Comparison of ENCODE assay signal across 8 cellular contexts in the genomic region with DNA sequence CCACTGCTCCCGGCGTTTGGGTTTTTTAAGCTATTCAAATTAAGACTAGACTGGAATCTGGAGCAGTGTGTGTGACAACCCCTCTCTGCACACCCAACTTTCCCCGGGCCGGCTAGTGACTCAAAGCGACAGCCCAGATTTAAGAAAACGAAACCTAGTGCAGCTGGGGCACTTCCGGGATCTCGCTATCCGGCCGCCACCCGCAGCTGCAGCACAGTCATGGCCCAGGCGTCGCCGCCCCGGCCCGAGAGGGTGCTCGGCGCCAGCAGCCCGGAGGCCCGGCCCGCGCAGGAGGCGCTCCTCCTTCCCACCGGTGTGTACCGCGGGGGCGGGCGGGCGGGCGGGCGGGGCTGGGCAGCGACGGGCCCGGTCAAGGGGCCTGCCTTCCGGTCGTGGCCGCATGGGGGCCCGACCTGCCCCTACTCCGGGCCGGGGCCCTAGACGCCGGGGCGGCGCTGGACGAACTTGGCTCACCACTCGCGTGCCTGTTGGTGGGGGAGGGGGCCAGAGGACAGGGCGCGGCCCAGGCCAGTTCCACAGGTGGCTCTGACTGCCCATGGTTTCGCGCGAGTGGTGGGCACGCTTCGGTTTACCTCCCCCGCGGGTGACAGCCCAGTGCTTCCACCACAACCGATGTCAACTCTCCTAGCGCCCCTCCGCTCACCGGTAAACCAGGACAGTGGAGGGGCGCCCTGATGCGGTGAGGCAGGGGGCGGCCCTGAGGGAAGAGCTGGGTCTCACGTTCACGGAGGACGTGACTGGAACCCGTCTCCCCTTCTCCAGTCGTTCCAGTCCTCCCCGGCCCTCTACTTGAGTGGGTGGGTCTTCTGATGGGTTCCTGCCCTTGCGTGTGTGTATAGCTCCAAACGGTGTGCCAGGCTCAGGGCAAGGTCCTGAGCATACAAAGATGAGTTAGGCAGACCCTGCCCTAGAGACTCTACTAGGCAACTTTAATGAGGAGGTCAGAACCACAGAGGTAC. TPM values are rescaled to one million over a fixed set of nuclear protein-coding genes. Genes with fewer than 3 reads are reported as not detected.
DNase-seq lines count a peak whose midpoint lies in the region; ATAC-seq and TF ChIP-seq lines count a peak whose summit lies in the region.

A gene (plus strand): TSS at position 171 of the 980 bp plus-strand sequence. CDS start 49 bp downstream, at position 220.

- H3K27me3 ChIP-seq in CD4-positive, alpha-beta memory T cell (ENCODE audit: insufficient read depth, low read length): no peaks in the 10 kb centered on the region
- H3K27me3 ChIP-seq in SU-DHL-6 (ENCODE audit: low read length) (no peaks in the 10 kb centered on the region), parathyroid adenoma (ENCODE audit: control insufficient read depth, insufficient read depth, low read length) (no peaks in the 10 kb centered on the region), thyroid gland (no peaks in the 10 kb centered on the region)

- peak within 1 kb of the TSS; percentile 98 to 99 (median 98) for H3K4me3 Mint-ChIP-seq in CD4-positive, alpha-beta memory T cell
- H3K4me3 Mint-ChIP-seq in activated naive CD8-positive, alpha-beta T cell treated with anti-CD3 and anti-CD28 coated beads, Interleukin-2, amount 10 ng/mL, durations not matched to agents 7 days and 5 days: peak within 1 kb of the TSS; percentile 98

- WGBS in thyroid gland, 2 donors: 5 to 11% methylated on average over 13 to 22 of the region's 71 CpGs

- H3K79me2 ChIP-seq in SU-DHL-6 (ENCODE audit: insufficient read depth, low read length) (no peaks in the 10 kb centered on the region), parathyroid adenoma (no peaks in the 10 kb centered on the region)

- H3K4me1 ChIP-seq in CD4-positive, alpha-beta memory T cell (ENCODE audit: insufficient read depth, low read length): peaks cover 54% of the 10 kb centered on the region
- no peaks in the 10 kb centered on the region for H3K4me1 ChIP-seq in parathyroid adenoma
- H3K4me1 ChIP-seq in thyroid gland: peaks cover 13 to 25% of the 10 kb centered on the region in 2 donors

- no peaks in the 10 kb centered on the region for H3K9me3 ChIP-seq in CD4-positive, alpha-beta memory T cell (ENCODE audit: control insufficient read depth in 1 of 2, low read length in 2 of 2)
- H3K9me3 ChIP-seq in SU-DHL-6 (ENCODE audit: insufficient read depth, low read length): no peaks in the 10 kb centered on the region
- H3K9me3 ChIP-seq in parathyroid adenoma (ENCODE audit: control insufficient read depth, low read length): no peaks in the 10 kb centered on the region
- H3K9me3 ChIP-seq in thyroid gland: no peaks in the 10 kb centered on the region

- TF ChIP-seq CTCF in SU-DHL-6 (IDR thresholded peaks at IDR 0.05; ENCODE audit: insufficient read depth, low read length, poor library complexity, severe bottlenecking) (no peak), parathyroid adenoma (IDR thresholded peaks at IDR 0.05) (no peak), thyroid gland (IDR thresholded peaks at IDR 0.05) (peak in 3 of 6 experiments; percentile 19 to 36 (median 30))

- no peaks in the 10 kb centered on the region for H4K20me1 ChIP-seq in SU-DHL-6 (ENCODE audit: low read depth, low read length)

- TF ChIP-seq POLR2A in thyroid gland (IDR thresholded peaks at IDR 0.05): peak; percentile 60 to 72

- CTCF ChIA-PET in CD4-positive, alpha-beta memory T cell (lab: Charles Lee; ENCODE audit: partially characterized antibody): interaction anchor here (0.8 to 2.4 kb wide), 5 partner anchors 10 to 196 kb away, joined by 3 to 22 read pairs (median 5); a partner anchor contains a TSS

- H3K36me3 Mint-ChIP-seq in CD4-positive, alpha-beta memory T cell: peaks cover 13 to 44% of the 10 kb centered on the region in 2 donors
- peaks cover 50% of the 10 kb centered on the region for H3K36me3 Mint-ChIP-seq in activated naive CD8-positive, alpha-beta T cell treated with anti-CD3 and anti-CD28 coated beads, Interleukin-2, amount 10 ng/mL, durations not matched to agents 7 days and 5 days

- peak; percentile 85 to 93 (median 87) for DNase-seq in CD4-positive, alpha-beta memory T cell
- DNase-seq in activated naive CD8-positive, alpha-beta T cell treated with anti-CD3 and anti-CD28 coated beads, Interleukin-2, amount 10 ng/mL, durations not matched to agents 7 days and 5 days: peak; percentile 86
- peak; percentile 43 to 86 (median 70) for DNase-seq in head of caudate nucleus
- DNase-seq in thyroid gland: peak; percentile 95 to 97

- H3F3A ChIP-seq in SU-DHL-6 (ENCODE audit: insufficient read depth): peaks cover 52% of the 10 kb centered on the region

- H3K27ac ChIP-seq in CD4-positive, alpha-beta memory T cell (ENCODE audit: low read depth, low read length): peak within 1 kb of the TSS; percentile 94
- peak within 1 kb of the TSS; percentile 94 for H3K27ac ChIP-seq in SU-DHL-6 (ENCODE audit: low read depth, low read length)
- H3K27ac ChIP-seq in parathyroid adenoma: peak within 1 kb of the TSS; percentile 89
- peak within 1 kb of the TSS; percentile 98 to 99 (median 98) for H3K27ac ChIP-seq in thyroid gland

- H3K36me3 ChIP-seq in CD4-positive, alpha-beta memory T cell (ENCODE audit: insufficient read depth, low read length): peaks cover 7% of the 10 kb centered on the region
- H3K36me3 ChIP-seq in SU-DHL-6 (ENCODE audit: low read length): no peaks in the 10 kb centered on the region
- no peaks in the 10 kb centered on the region for H3K36me3 ChIP-seq in parathyroid adenoma (ENCODE audit: control insufficient read depth, insufficient read depth, low read length)
- H3K36me3 ChIP-seq in thyroid gland: no peaks in the 10 kb centered on the region

- ATAC-seq in GM19438 (IDR thresholded peaks at IDR 0.05; ENCODE audit: low read depth, unreplicated experiment): peak; percentile 75
- peak; percentile 64 for ATAC-seq in HG03558 (IDR thresholded peaks at IDR 0.05; ENCODE audit: extremely low read depth, unreplicated experiment)
- ATAC-seq in activated naive CD8-positive, alpha-beta T cell treated with anti-CD3 and anti-CD28 coated beads, Interleukin-2, amount 10 ng/mL, durations not matched to agents 7 days and 5 days (ENCODE audit: low read depth): peak; percentile 85

- H3K9me2 ChIP-seq in SU-DHL-6 (replicated peaks; ENCODE audit: insufficient read depth, low read length): no peaks in the 10 kb centered on the region

- POLR2A ChIA-PET in CD4-positive, alpha-beta memory T cell (lab: Charles Lee; ENCODE audit: partially characterized antibody): interaction anchor here (0.8 to 3.7 kb wide), 34 partner anchors 9 to 1458 kb away, joined by 3 to 138 read pairs (median 4); a partner anchor contains a TSS
- POLR2A ChIA-PET in activated naive CD8-positive, alpha-beta T cell treated with anti-CD3 and anti-CD28 coated beads, Interleukin-2, amount 10 ng/mL, durations not matched to agents 7 days and 5 days (lab: Charles Lee): interaction anchor here (0.7 to 5.1 kb wide), 24 partner anchors 9 to 612 kb away, joined by 3 to 119 read pairs (median 4); a partner anchor contains a TSS

- H3K4me2 ChIP-seq in SU-DHL-6 (ENCODE audit: low read depth, low read length, poor library complexity, severe bottlenecking) (peak within 1 kb of the TSS; percentile 96), parathyroid adenoma (ENCODE audit: low read length) (peak within 1 kb of the TSS; percentile 78)

- H2AFZ ChIP-seq in SU-DHL-6 (ENCODE audit: low read depth, low read length, severe bottlenecking) (peak within 1 kb of the TSS; percentile 81), parathyroid adenoma (peak within 1 kb of the TSS; percentile 88)

- H3K9ac ChIP-seq in SU-DHL-6 (ENCODE audit: low read length) (peak within 1 kb of the TSS; percentile 74), parathyroid adenoma (no peak within 1 kb of the TSS)

- no peaks in the 10 kb centered on the region for H3K27me3 Mint-ChIP-seq in CD4-positive, alpha-beta memory T cell
- no peaks in the 10 kb centered on the region for H3K27me3 Mint-ChIP-seq in activated naive CD8-positive, alpha-beta T cell treated with anti-CD3 and anti-CD28 coated beads, Interleukin-2, amount 10 ng/mL, durations not matched to agents 7 days and 5 days

- peaks cover 40 to 64% (median 49%) of the 10 kb centered on the region in 4 donors for H3K4me1 Mint-ChIP-seq in CD4-positive, alpha-beta memory T cell
- peaks cover 51% of the 10 kb centered on the region for H3K4me1 Mint-ChIP-seq in activated naive CD8-positive, alpha-beta T cell treated with anti-CD3 and anti-CD28 coated beads, Interleukin-2, amount 10 ng/mL, durations not matched to agents 7 days and 5 days

- peak within 1 kb of the TSS; percentile 58 to 74 for H3K4me3 ChIP-seq in CD4-positive, alpha-beta memory T cell (ENCODE audit: low read length in 2 of 2)
- H3K4me3 ChIP-seq in SU-DHL-6 (ENCODE audit: insufficient read depth, low read length, poor library complexity, severe bottlenecking): peak within 1 kb of the TSS; percentile 68
- H3K4me3 ChIP-seq in parathyroid adenoma (ENCODE audit: low read depth, low read length): peak within 1 kb of the TSS; percentile 71
- peak within 1 kb of the TSS; percentile 44 to 80 (median 75) for H3K4me3 ChIP-seq in thyroid gland (replicated peaks in 1 of 3)

- H3K27ac Mint-ChIP-seq in CD4-positive, alpha-beta memory T cell: peak within 1 kb of the TSS; percentile 99
- H3K27ac Mint-ChIP-seq in activated naive CD8-positive, alpha-beta T cell treated with anti-CD3 and anti-CD28 coated beads, Interleukin-2, amount 10 ng/mL, durations not matched to agents 7 days and 5 days: peak within 1 kb of the TSS; percentile 100

- no peaks in the 10 kb centered on the region for H3K9me3 Mint-ChIP-seq in CD4-positive, alpha-beta memory T cell
- no peaks in the 10 kb centered on the region for H3K9me3 Mint-ChIP-seq in activated naive CD8-positive, alpha-beta T cell treated with anti-CD3 and anti-CD28 coated beads, Interleukin-2, amount 10 ng/mL, durations not matched to agents 7 days and 5 days

- intact Hi-C loops in CD4-positive, alpha-beta memory T cell (cut with micrococcal nuclease): loop anchor here (1.0 to 5.0 kb wide), 8 partner anchors 46 to 1956 kb away; a partner anchor contains a TSS
- intact Hi-C loops in head of caudate nucleus (cut with DNase I): loop anchor here (10.0 kb wide), 1 partner anchor 109 kb away; no protein-coding TSS in a partner anchor
- intact Hi-C loops in thyroid gland (cut with DNase I): loop anchor here (10.0 kb wide), 2 partner anchors 89 to 191 kb away; a partner anchor contains a TSS

RNA-seq across cellular contexts. Expression of the gene that starts here (rescaled TPM):
- 100 to 1,000 TPM; 138 to 139 TPM for total RNA-seq in CD4-positive, alpha-beta memory T cell
- polyA plus RNA-seq in CD4-positive, alpha-beta memory T cell: 10 to 100 TPM; 90.4 to 97.3 TPM
- 100 to 1,000 TPM; 121 to 123 TPM for total RNA-seq in activated naive CD8-positive, alpha-beta T cell treated with anti-CD3 and anti-CD28 coated beads, Interleukin-2, amount 10 ng/mL, durations not matched to agents 7 days and 5 days
- 10 to 100 TPM; 53.9 to 71.4 (median 64.2) TPM for total RNA-seq in thyroid gland

Comparison
In these comparisons a context has a peak if more than half of its experiments do, and no peak if none do; other contexts are left out.
1. Peak in every context shown above with its lines: DNase-seq, ATAC-seq, H3K4me3 ChIP-seq and H3K27ac ChIP-seq.